18 cellular contexts compared by ENCODE assay signal in the genomic region with DNA sequence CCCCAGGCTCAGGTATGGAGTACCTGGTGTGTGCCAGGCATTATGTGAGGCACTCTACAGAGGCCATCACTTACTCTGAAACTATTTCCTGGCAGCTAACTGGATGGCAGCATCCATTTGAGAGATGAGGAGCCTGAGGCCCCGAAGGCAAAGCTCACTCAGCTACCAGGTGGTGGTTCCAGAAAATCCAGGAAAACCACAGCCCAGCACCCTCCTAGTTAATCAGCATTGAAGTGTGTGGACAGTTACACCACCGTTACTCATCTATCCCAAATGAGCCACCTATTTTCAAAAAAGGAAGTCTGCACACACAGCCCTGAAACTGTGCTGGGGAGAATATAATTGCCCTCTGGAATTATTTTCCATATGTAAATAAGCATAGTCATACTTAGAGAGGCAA.
A peak's percentile ranks its signal among the peaks of the same experiment; 100 is the strongest.
DNase-seq lines count a peak whose midpoint lies in the region; ATAC-seq and TF ChIP-seq lines count a peak whose summit lies in the region.
"Had no signal": no experiment of that assay in that cellular context is flagged by ENCODE, and none has a peak within 500 bp of the region (broad histone marks: within the 10 kb centered on the region; RNA-seq: fewer than 3 reads in every experiment).

No MANE protein-coding gene starts in this region.

- H2AFZ ChIP-seq in PC-3 (ENCODE audit: low read length), result no peak overlapping the region

- no peak overlapping the region for H3K9ac ChIP-seq in PC-3 (ENCODE audit: low read length)

- H3K79me2 ChIP-seq in PC-3 (ENCODE audit: low read length), result no peaks in the 10 kb centered on the region

- H3K4me2 ChIP-seq in PC-3 (ENCODE audit: low read length), result peak overlapping the region; percentile 26

- peak overlapping the region; percentile 10; the same call in 1 of the 2 replicates for H3K27ac ChIP-seq in PC-3 (ENCODE audit: low read length)
- H3K27ac ChIP-seq in epithelial cell of prostate, result peak overlapping the region; percentile 25
- H3K27ac ChIP-seq: left lung, testis, WERI-Rb-1 had no signal

- H4K20me1 ChIP-seq in PC-3 (ENCODE audit: low read length), result no peaks in the 10 kb centered on the region

- no peak overlapping the region for H3K4me3 ChIP-seq in PC-3 (ENCODE audit: low read length)
- H3K4me3 ChIP-seq: left lung, testis had no signal

- intact Hi-C loops in PC-3 (cut with micrococcal nuclease), result loop anchor here (1.0 to 5.0 kb wide), 2 partner anchors 9 to 38 kb away; no protein-coding TSS in a partner anchor

- TF ChIP-seq CTCF in PC-3 (conservative IDR thresholded peaks at IDR 0.05; ENCODE audit: low read depth, low read length), result no peak

- CTCF ChIA-PET in PC-3 (lab: Charles Lee), result interaction anchor here (0.6 to 1.7 kb wide), 3 partner anchors 41 to 103 kb away, joined by 4 to 9 read pairs (median 4); no protein-coding TSS in a partner anchor

- H3F3A ChIP-seq in PC-3 (ENCODE audit: low read length, unreplicated experiment), result no peaks in the 10 kb centered on the region

- peak; percentile 31 for DNase-seq in AG20443 (ENCODE audit: low spot score)
- peak; percentile 97 for DNase-seq in HPDE6-E6E7 (ENCODE audit: extremely low spot score)
- peak; percentile 92 for DNase-seq in PC-3
- peak; percentile 62 for DNase-seq in epithelial cell of prostate (ENCODE audit: low read depth, low spot score)
- DNase-seq in amniotic stem cell (lab: John Stamatoyannopoulos, UW), result no peak
- DNase-seq in SIG-M5 (lab: John Stamatoyannopoulos, UW), result no peak
- DNase-seq: activated CD8-positive, alpha-beta memory T cell treated with anti-CD3 and anti-CD28 coated beads, Interleukin-2, amount 50 U/mL, for 4 hours; cerebellar nuclear complex; DMS 273 treated with DMSO at 0.1 percent for 48 hours; head of caudate nucleus; left lung; naive B cell; NCI-H187; NCI-H524; testis; WERI-Rb-1 had no signal

- BruUV-seq in PC-3 (replicated peaks; lab: Mats Ljungman, UMichigan), result no TSS peak

- no peaks in the 10 kb centered on the region for H3K9me3 ChIP-seq in PC-3 (ENCODE audit: low read length)
- H3K9me3 ChIP-seq: left lung, testis had no signal

- H3K4me1 ChIP-seq in PC-3 (ENCODE audit: insufficient read depth, low read length), result peaks cover 21% of the 10 kb centered on the region
- H3K4me1 ChIP-seq: left lung had no signal

- H3K27me3 ChIP-seq in PC-3 (ENCODE audit: low read length), result no peaks in the 10 kb centered on the region
- H3K27me3 ChIP-seq: left lung, testis had no signal

- POLR2A ChIA-PET in PC-3 (lab: Charles Lee; ENCODE audit: unreplicated experiment), result interaction anchor here (0.6 kb wide), 1 partner anchor 81 kb away, joined by 3 read pairs; a partner anchor contains a TSS

- H3K9me2 ChIP-seq in PC-3 (replicated peaks; ENCODE audit: low read length), result no peaks in the 10 kb centered on the region

- no peaks in the 10 kb centered on the region for H3K36me3 ChIP-seq in PC-3 (ENCODE audit: low read depth, low read length)
- H3K36me3 ChIP-seq: left lung, WERI-Rb-1 had no signal

- ATAC-seq in PC-3 (peak; percentile 95), GM21360 (IDR thresholded peaks at IDR 0.05; ENCODE audit: unreplicated experiment) (no peak), HG03565 (IDR thresholded peaks at IDR 0.05; ENCODE audit: unreplicated experiment) (no peak)
- ATAC-seq: left lung had no signal

Comparison
In these comparisons a context has a peak if more than half of its experiments do, and no peak if none do; other contexts are left out.
1. DNase-seq: peak in AG20443 (single experiment), HPDE6-E6E7 (single experiment), PC-3 (single experiment) and epithelial cell of prostate (single experiment); none in amniotic stem cell (single experiment) and SIG-M5 (single experiment).